8 cellular contexts compared by ENCODE assay signal in genomic region chr6:135497412-135498177, GRCh38. TPM values are rescaled to one million over a fixed set of nuclear protein-coding genes. Genes with fewer than 3 reads are reported as not detected.
DNase-seq lines count a peak whose midpoint lies in the region; ATAC-seq and TF ChIP-seq lines count a peak whose summit lies in the region.

AHI1 (minus strand) TSS chr6:135497740; CDS start chr6:135492237, 5,503 bp downstream.

- peak in 2 of 4 donors; percentile 2 to 82 for TF ChIP-seq EP300 in upper lobe of left lung (IDR thresholded peaks at IDR 0.05)

- TF ChIP-seq POLR2A in upper lobe of left lung (IDR thresholded peaks at IDR 0.05): peak in 3 of 4 donors; percentile 93 to 97 (median 95)

- peak; percentile 93 for DNase-seq in GM13976 (ENCODE audit: low spot score)
- DNase-seq in NCI-H1105 treated with DMSO at 0.1 percent for 48 hours (lab: John Stamatoyannopoulos, UW): peak; percentile 97
- peak; percentile 83 for DNase-seq in T follicular helper cell (ENCODE audit: low read depth)
- DNase-seq in left cardiac atrium: peak; percentile 97
- peak; percentile 90 for DNase-seq in progenitor cell of endocrine pancreas (ENCODE audit: low spot score, unreplicated experiment)
- peak; percentile 97 to 99 for DNase-seq in upper lobe of left lung

- H3K27me3 ChIP-seq in upper lobe of left lung: no peaks in the 10 kb centered on the region

- intact Hi-C loops in left cardiac atrium (cut with DNase I): no loop called here

- TF ChIP-seq CTCF in GM13976 (IDR thresholded peaks at IDR 0.05; ENCODE audit: borderline replicate concordance, control extremely low read depth, extremely low read depth, insufficient read depth, missing control alignments) (no peak), progenitor cell of endocrine pancreas (IDR thresholded peaks at IDR 0.05; ENCODE audit: unreplicated experiment) (peak; percentile 11), upper lobe of left lung (IDR thresholded peaks at IDR 0.05) (peak in 5 of 6 experiments; percentile 24 to 77 (median 63))

- peak within 1 kb of the TSS; percentile 96 for H3K27ac ChIP-seq in adipose tissue (ENCODE audit: low read depth, low read length)
- H3K27ac ChIP-seq in upper lobe of left lung: peak within 1 kb of the TSS; percentile 93 to 95 (median 94)

- H3K4me3 ChIP-seq in upper lobe of left lung: peak within 1 kb of the TSS; percentile 44 to 82 (median 72)

- peak; percentile 97 for ATAC-seq in HG02759 (IDR thresholded peaks at IDR 0.05; ENCODE audit: unreplicated experiment)
- peak; percentile 97 to 98 for ATAC-seq in left cardiac atrium
- ATAC-seq in upper lobe of left lung (ENCODE audit: low FRiP score in 2 of 2): peak; percentile 95 to 97

- in situ Hi-C loops in GM13976 (cut with MboI; ENCODE audit: low sequenced_read_pairs, unreplicated experiment): no loop called here

- no peaks in the 10 kb centered on the region for H3K27me3 Mint-ChIP-seq in progenitor cell of endocrine pancreas

- H3K36me3 ChIP-seq in upper lobe of left lung: no peaks in the 10 kb centered on the region

- peaks cover 3% of the 10 kb centered on the region for H3K36me3 Mint-ChIP-seq in progenitor cell of endocrine pancreas (ENCODE audit: insufficient read depth)

- H3K9me3 ChIP-seq in upper lobe of left lung: no peaks in the 10 kb centered on the region

- H3K4me1 ChIP-seq in upper lobe of left lung: peaks cover 4 to 19% (median 11%) of the 10 kb centered on the region in 4 donors

- no peaks in the 10 kb centered on the region for H3K9me3 Mint-ChIP-seq in progenitor cell of endocrine pancreas (ENCODE audit: low read depth)

- H3K4me3 Mint-ChIP-seq in progenitor cell of endocrine pancreas (ENCODE audit: low read depth): no peak within 1 kb of the TSS

- H3K27ac Mint-ChIP-seq in progenitor cell of endocrine pancreas: no peak within 1 kb of the TSS

- peaks cover 12% of the 10 kb centered on the region for H3K4me1 Mint-ChIP-seq in progenitor cell of endocrine pancreas (ENCODE audit: low read depth)

- 0% methylated on average over 83 to 85 of the region's 85 CpGs for WGBS in adipose tissue, 3 donors
- 0 to 1% methylated on average over 17 to 41 of the region's 85 CpGs for WGBS in upper lobe of left lung, 2 donors

RNA-seq across cellular contexts. Expression of gene AHI1, which starts in this region (rescaled TPM):
- polyA plus RNA-seq in adipose tissue: 1 to 10 TPM; 6.0 to 7.5 (median 6.3) TPM
- total RNA-seq in left cardiac atrium (10 to 100 TPM; 13.1 to 18.0 TPM), progenitor cell of endocrine pancreas (34.5 and 38.3 TPM in 2 replicates), upper lobe of left lung (10 to 100 TPM; 17.1 to 57.6 (median 40.3) TPM)

Comparison
In these comparisons a context has a peak if more than half of its experiments do, and no peak if none do; other contexts are left out.
1. Peak in every context shown above with its lines: DNase-seq, ATAC-seq, H3K4me3 ChIP-seq and H3K27ac ChIP-seq.